ENCODE assay signal across 1 cellular context in the genomic region with DNA sequence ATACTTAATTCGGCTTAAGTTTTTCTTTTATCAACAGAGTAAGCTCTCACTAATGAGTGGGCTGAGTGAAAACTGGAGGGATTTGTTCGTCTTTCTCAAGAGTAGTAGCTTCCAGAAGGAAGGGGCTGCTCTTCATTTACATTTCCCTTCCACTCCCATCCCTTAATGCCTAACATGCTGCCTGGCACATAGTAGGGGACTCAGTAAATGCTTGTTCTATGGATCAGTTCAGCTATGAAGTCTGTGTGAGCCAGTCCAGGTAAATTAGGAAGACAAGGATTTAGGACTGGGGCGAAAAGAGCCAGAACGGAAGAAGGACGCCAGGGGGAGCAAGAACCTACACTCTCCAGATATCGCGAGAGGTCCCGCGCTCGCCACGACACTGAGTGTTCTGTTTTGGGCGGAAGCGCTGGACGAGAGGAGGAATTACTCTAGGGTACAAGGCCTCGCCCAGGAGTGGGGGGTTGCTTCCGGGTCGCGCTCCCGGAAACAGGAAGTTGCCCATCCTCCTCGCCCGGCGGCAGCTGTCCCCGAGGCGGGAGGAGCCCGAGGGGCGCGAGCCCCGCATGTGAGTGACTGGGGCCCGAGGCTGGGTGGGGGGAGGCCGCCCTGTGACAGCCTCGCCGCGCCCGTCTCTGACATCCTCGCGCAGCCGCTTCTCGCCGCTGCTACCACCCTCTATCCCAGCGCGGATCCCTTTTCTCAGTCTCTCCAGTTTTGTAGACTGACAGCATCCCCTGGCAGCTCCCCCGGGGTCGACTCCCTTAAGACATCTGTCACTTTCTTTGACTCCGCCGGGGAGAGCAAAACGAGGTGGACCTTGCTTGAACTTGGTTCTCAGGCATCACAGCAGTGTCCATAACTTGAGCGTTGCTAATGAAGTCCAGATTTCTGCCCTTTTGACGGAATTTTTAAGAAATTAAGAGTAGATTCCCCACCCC.
A peak's percentile ranks its signal among the peaks of the same experiment; 100 is the strongest.
TF ChIP-seq lines count a peak whose summit lies in the region.

A gene with protein sequence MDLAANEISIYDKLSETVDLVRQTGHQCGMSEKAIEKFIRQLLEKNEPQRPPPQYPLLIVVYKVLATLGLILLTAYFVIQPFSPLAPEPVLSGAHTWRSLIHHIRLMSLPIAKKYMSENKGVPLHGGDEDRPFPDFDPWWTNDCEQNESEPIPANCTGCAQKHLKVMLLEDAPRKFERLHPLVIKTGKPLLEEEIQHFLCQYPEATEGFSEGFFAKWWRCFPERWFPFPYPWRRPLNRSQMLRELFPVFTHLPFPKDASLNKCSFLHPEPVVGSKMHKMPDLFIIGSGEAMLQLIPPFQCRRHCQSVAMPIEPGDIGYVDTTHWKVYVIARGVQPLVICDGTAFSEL (plus strand): TSS at position 492 of the 941 bp plus-strand sequence. CDS start 13,493 bp downstream, outside the sequence.

TF ChIP-seq in HepG2, 621 proteins besides CTCF, POLR2A, EP300 and RAD21 (continued from another document and continues in another):
- TF ChIP-seq, protein P1, sequence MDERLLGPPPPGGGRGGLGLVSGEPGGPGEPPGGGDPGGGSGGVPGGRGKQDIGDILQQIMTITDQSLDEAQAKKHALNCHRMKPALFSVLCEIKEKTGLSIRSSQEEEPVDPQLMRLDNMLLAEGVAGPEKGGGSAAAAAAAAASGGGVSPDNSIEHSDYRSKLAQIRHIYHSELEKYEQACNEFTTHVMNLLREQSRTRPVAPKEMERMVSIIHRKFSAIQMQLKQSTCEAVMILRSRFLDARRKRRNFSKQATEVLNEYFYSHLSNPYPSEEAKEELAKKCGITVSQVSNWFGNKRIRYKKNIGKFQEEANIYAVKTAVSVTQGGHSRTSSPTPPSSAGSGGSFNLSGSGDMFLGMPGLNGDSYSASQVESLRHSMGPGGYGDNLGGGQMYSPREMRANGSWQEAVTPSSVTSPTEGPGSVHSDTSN (CRISPR knock-in tag; IDR thresholded peaks at IDR 0.05): no peak
- TF ChIP-seq ADNP (CRISPR knock-in tag; IDR thresholded peaks at IDR 0.05): no peak
- peak; percentile 100 for TF ChIP-seq PHF20 (CRISPR knock-in tag; IDR thresholded peaks at IDR 0.05)
- TF ChIP-seq, protein P2, sequence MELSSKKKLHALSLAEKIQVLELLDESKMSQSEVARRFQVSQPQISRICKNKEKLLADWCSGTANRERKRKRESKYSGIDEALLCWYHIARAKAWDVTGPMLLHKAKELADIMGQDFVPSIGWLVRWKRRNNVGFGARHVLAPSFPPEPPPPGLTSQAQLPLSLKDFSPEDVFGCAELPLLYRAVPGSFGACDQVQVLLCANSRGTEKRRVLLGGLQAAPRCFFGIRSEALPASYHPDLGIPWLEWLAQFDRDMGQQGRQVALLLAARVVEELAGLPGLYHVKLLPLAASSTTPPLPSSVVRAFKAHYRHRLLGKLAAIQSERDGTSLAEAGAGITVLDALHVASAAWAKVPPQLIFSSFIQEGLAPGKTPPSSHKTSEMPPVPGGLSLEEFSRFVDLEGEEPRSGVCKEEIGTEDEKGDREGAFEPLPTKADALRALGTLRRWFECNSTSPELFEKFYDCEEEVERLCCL (CRISPR knock-in tag; IDR thresholded peaks at IDR 0.05; ENCODE audit: borderline replicate concordance): peak; percentile 96; the same call in 1 of the 2 replicates
- 0 out of 2 replicates have a peak, but pooled peaks have one; percentile 71 for TF ChIP-seq ZNF678 (CRISPR knock-in tag; IDR thresholded peaks at IDR 0.05)
- peak; percentile 100 for TF ChIP-seq KAT8 (CRISPR knock-in tag; IDR thresholded peaks at IDR 0.05)
- peak; percentile 82; the same call in 1 of the 2 replicates for TF ChIP-seq ZKSCAN1 (IDR thresholded peaks at IDR 0.05; ENCODE audit: low read length)
- peak; percentile 98 for TF ChIP-seq ZFX (CRISPR knock-in tag; IDR thresholded peaks at IDR 0.05; ENCODE audit: low read depth)
- 0 out of 2 replicates have a peak, but pooled peaks have one; percentile 44 for TF ChIP-seq THYN1 (CRISPR knock-in tag; IDR thresholded peaks at IDR 0.05; ENCODE audit: borderline replicate concordance, low read depth)
- peak; percentile 95 for TF ChIP-seq PHF21A (CRISPR knock-in tag; IDR thresholded peaks at IDR 0.05)
- TF ChIP-seq MTF1 (CRISPR knock-in tag; IDR thresholded peaks at IDR 0.05): 0 out of 2 replicates have a peak, but pooled peaks have one; percentile 18
- TF ChIP-seq, protein P3, sequence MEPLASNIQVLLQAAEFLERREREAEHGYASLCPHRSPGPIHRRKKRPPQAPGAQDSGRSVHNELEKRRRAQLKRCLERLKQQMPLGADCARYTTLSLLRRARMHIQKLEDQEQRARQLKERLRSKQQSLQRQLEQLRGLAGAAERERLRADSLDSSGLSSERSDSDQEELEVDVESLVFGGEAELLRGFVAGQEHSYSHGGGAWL (CRISPR knock-in tag; IDR thresholded peaks at IDR 0.05): peak; percentile 93
- no peak for TF ChIP-seq ZNF775 (CRISPR knock-in tag; IDR thresholded peaks at IDR 0.05; ENCODE audit: borderline replicate concordance)
- peak; percentile 76; the same call in 1 of the 2 replicates for TF ChIP-seq NCOR1 (IDR thresholded peaks at IDR 0.05; ENCODE audit: borderline replicate concordance, low read length)
- TF ChIP-seq, protein P4, sequence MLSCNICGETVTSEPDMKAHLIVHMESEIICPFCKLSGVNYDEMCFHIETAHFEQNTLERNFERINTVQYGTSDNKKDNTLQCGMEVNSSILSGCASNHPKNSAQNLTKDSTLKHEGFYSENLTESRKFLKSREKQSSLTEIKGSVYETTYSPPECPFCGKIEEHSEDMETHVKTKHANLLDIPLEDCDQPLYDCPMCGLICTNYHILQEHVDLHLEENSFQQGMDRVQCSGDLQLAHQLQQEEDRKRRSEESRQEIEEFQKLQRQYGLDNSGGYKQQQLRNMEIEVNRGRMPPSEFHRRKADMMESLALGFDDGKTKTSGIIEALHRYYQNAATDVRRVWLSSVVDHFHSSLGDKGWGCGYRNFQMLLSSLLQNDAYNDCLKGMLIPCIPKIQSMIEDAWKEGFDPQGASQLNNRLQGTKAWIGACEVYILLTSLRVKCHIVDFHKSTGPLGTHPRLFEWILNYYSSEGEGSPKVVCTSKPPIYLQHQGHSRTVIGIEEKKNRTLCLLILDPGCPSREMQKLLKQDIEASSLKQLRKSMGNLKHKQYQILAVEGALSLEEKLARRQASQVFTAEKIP (CRISPR knock-in tag; IDR thresholded peaks at IDR 0.05; ENCODE audit: borderline replicate concordance): no peak
- TF ChIP-seq PHF8 (CRISPR knock-in tag; IDR thresholded peaks at IDR 0.05): peak; percentile 81
- TF ChIP-seq, protein P5, sequence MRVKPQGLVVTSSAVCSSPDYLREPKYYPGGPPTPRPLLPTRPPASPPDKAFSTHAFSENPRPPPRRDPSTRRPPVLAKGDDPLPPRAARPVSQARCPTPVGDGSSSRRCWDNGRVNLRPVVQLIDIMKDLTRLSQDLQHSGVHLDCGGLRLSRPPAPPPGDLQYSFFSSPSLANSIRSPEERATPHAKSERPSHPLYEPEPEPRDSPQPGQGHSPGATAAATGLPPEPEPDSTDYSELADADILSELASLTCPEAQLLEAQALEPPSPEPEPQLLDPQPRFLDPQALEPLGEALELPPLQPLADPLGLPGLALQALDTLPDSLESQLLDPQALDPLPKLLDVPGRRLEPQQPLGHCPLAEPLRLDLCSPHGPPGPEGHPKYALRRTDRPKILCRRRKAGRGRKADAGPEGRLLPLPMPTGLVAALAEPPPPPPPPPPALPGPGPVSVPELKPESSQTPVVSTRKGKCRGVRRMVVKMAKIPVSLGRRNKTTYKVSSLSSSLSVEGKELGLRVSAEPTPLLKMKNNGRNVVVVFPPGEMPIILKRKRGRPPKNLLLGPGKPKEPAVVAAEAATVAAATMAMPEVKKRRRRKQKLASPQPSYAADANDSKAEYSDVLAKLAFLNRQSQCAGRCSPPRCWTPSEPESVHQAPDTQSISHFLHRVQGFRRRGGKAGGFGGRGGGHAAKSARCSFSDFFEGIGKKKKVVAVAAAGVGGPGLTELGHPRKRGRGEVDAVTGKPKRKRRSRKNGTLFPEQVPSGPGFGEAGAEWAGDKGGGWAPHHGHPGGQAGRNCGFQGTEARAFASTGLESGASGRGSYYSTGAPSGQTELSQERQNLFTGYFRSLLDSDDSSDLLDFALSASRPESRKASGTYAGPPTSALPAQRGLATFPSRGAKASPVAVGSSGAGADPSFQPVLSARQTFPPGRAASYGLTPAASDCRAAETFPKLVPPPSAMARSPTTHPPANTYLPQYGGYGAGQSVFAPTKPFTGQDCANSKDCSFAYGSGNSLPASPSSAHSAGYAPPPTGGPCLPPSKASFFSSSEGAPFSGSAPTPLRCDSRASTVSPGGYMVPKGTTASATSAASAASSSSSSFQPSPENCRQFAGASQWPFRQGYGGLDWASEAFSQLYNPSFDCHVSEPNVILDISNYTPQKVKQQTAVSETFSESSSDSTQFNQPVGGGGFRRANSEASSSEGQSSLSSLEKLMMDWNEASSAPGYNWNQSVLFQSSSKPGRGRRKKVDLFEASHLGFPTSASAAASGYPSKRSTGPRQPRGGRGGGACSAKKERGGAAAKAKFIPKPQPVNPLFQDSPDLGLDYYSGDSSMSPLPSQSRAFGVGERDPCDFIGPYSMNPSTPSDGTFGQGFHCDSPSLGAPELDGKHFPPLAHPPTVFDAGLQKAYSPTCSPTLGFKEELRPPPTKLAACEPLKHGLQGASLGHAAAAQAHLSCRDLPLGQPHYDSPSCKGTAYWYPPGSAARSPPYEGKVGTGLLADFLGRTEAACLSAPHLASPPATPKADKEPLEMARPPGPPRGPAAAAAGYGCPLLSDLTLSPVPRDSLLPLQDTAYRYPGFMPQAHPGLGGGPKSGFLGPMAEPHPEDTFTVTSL (CRISPR knock-in tag; IDR thresholded peaks at IDR 0.05; ENCODE audit: borderline replicate concordance): peak; percentile 41; the same call in 1 of the 2 replicates
- peak; percentile 88 for TF ChIP-seq RNF2 (conservative IDR thresholded peaks at IDR 0.05; ENCODE audit: low read depth)
- 0 out of 2 replicates have a peak, but pooled peaks have one; percentile 42 for TF ChIP-seq ZBTB8A (CRISPR knock-in tag; IDR thresholded peaks at IDR 0.05; ENCODE audit: borderline replicate concordance, low read depth)
- no peak for TF ChIP-seq GTF2F1 (IDR thresholded peaks at IDR 0.05; ENCODE audit: low read length)
- peak; percentile 70; the same call in 1 of the 2 replicates for TF ChIP-seq ZNF773 (CRISPR knock-in tag; IDR thresholded peaks at IDR 0.05; ENCODE audit: borderline replicate concordance)
- peak; percentile 75 for TF ChIP-seq FOXK2 (IDR thresholded peaks at IDR 0.05)
- peak; percentile 76; the same call in 1 of the 2 replicates for TF ChIP-seq FOSL2 (CRISPR knock-in tag; IDR thresholded peaks at IDR 0.05)
- 0 out of 2 replicates have a peak, but pooled peaks have one; percentile 55 for TF ChIP-seq MYNN (CRISPR knock-in tag; IDR thresholded peaks at IDR 0.05; ENCODE audit: low read depth)
- no peak for TF ChIP-seq KAT2B (IDR thresholded peaks at IDR 0.05; ENCODE audit: borderline replicate concordance, low read depth, low read length)
- no peak; the same call in 1 of the 2 replicates for TF ChIP-seq FOXJ3 (CRISPR knock-in tag; IDR thresholded peaks at IDR 0.05; ENCODE audit: borderline replicate concordance)
- TF ChIP-seq TEAD3 (CRISPR knock-in tag; optimal IDR thresholded peaks at IDR 0.05; ENCODE audit: borderline replicate concordance): peak; percentile 77
- TF ChIP-seq, protein P6, sequence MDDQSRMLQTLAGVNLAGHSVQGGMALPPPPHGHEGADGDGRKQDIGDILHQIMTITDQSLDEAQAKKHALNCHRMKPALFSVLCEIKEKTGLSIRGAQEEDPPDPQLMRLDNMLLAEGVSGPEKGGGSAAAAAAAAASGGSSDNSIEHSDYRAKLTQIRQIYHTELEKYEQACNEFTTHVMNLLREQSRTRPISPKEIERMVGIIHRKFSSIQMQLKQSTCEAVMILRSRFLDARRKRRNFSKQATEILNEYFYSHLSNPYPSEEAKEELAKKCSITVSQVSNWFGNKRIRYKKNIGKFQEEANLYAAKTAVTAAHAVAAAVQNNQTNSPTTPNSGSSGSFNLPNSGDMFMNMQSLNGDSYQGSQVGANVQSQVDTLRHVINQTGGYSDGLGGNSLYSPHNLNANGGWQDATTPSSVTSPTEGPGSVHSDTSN (CRISPR knock-in tag; IDR thresholded peaks at IDR 0.05; ENCODE audit: borderline replicate concordance): no peak
- TF ChIP-seq FOXK1 (CRISPR knock-in tag; IDR thresholded peaks at IDR 0.05; ENCODE audit: borderline replicate concordance, low read depth): peak; percentile 97
- no peak for TF ChIP-seq ATM (IDR thresholded peaks at IDR 0.05; ENCODE audit: borderline replicate concordance)
